Comparison of ENCODE assay signal across 8 cellular contexts in genomic region chr16:56090076-56090475, GRCh38.
"Had no signal": no experiment of that assay in that cellular context is flagged by ENCODE, and none has a peak within 500 bp of the region (broad histone marks: within the 10 kb centered on the region; RNA-seq: fewer than 3 reads in every experiment).

No MANE protein-coding gene starts in this region.

- DNase-seq: GDM1, GF-D8 had no signal

- FAIRE-seq: G401.6, GM12878, GM12891, GM12892, GM18507, GM19239 had no signal

- ATAC-seq: GM12878 had no signal

- H3K4me3 ChIP-seq: GM12878 had no signal
